In genomic region chr10:125521721-125522680, GRCh38 we compare ENCODE assay signal across 9 cellular contexts.
DNase-seq lines count a peak whose midpoint lies in the region; ATAC-seq and TF ChIP-seq lines count a peak whose summit lies in the region.
"Had no signal": no experiment of that assay in that cellular context is flagged by ENCODE, and none has a peak within 500 bp of the region (broad histone marks: within the 10 kb centered on the region; RNA-seq: fewer than 3 reads in every experiment).

No MANE protein-coding gene starts in this region.

- no peak overlapping the region for H3K27ac Mint-ChIP-seq in progenitor cell of endocrine pancreas

- H3K36me3 Mint-ChIP-seq in progenitor cell of endocrine pancreas (ENCODE audit: insufficient read depth), result no peaks in the 10 kb centered on the region

- DNase-seq in CMK (ENCODE audit: low read depth) (peak; percentile 45), cardiac fibroblast (ENCODE audit: low read depth in 2 of 2) (no peak), progenitor cell of endocrine pancreas (ENCODE audit: low spot score, unreplicated experiment) (no peak), NCI-H2081 treated with DMSO at 0.1 percent for 48 hours (lab: John Stamatoyannopoulos, UW) (no peak)
- peak; percentile 59 for DNase-seq in Jurkat, Clone E6-1 (ENCODE audit: low read depth, low spot score)

- H3K27me3 Mint-ChIP-seq in progenitor cell of endocrine pancreas, result peaks cover 4% of the 10 kb centered on the region

- no peak overlapping the region for H3K4me3 Mint-ChIP-seq in progenitor cell of endocrine pancreas (ENCODE audit: low read depth)

- TF ChIP-seq CTCF in cardiac fibroblast (IDR thresholded peaks at IDR 0.05; ENCODE audit: low read depth, low read length) (peak; percentile 72), progenitor cell of endocrine pancreas (IDR thresholded peaks at IDR 0.05; ENCODE audit: unreplicated experiment) (peak; percentile 63)

- peak; percentile 53 for ATAC-seq in GM19328 (IDR thresholded peaks at IDR 0.05; ENCODE audit: unreplicated experiment)
- ATAC-seq in GM18517 (IDR thresholded peaks at IDR 0.05; ENCODE audit: unreplicated experiment), result no peak
- no peak for ATAC-seq in activated CD4-positive, CD25-positive, alpha-beta regulatory T cell treated with anti-CD3 and anti-CD28 coated beads, Interleukin-2, amount 50 U/mL, for 24 hours

- H3K4me3 ChIP-seq in Jurkat, Clone E6-1 (ENCODE audit: low read length), result no peak overlapping the region
- H3K4me3 ChIP-seq in cardiac fibroblast (replicated peaks in 1 of 2; ENCODE audit: low read depth in 2 of 2, low read length in 2 of 2), result no peak overlapping the region
- H3K4me3 ChIP-seq: SJSA1 had no signal

- H3K9me3 Mint-ChIP-seq in progenitor cell of endocrine pancreas (ENCODE audit: low read depth), result peaks cover 9% of the 10 kb centered on the region

- no peaks in the 10 kb centered on the region for H3K4me1 Mint-ChIP-seq in progenitor cell of endocrine pancreas (ENCODE audit: low read depth)

Comparison
In these comparisons a context has a peak if more than half of its experiments do, and no peak if none do; other contexts are left out.
1. DNase-seq: peak in CMK (single experiment) and Jurkat, Clone E6-1 (single experiment); none in cardiac fibroblast (0 of 2), progenitor cell of endocrine pancreas (single experiment) and NCI-H2081 treated with DMSO at 0.1 percent for 48 hours (single experiment).